ENCODE assay signal across 2 cellular contexts in the genomic region with DNA sequence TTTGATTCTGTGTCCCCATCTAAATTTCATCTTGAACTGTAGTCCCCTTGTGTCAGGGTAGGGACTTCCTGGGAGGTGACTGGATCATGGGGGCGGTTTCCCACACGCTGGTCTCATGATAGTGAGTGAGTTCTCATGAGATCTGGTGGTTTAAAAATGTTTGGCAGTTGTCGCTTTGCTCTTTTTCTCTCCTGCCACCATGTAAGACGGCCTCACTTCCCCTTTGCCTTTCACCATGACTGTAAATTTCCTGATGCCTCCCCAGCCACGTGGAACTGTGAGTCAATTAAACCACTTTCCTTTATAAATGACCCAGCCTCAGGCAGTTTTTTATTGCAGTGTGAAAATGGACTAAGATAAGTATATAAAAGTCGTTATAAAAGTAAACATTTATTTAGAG.
TF ChIP-seq lines count a peak whose summit lies in the region.

No MANE protein-coding gene starts in this region.

TF ChIP-seq in IMR-90, 13 proteins besides CTCF, POLR2A, EP300 and RAD21:
- TF ChIP-seq, protein P1, sequence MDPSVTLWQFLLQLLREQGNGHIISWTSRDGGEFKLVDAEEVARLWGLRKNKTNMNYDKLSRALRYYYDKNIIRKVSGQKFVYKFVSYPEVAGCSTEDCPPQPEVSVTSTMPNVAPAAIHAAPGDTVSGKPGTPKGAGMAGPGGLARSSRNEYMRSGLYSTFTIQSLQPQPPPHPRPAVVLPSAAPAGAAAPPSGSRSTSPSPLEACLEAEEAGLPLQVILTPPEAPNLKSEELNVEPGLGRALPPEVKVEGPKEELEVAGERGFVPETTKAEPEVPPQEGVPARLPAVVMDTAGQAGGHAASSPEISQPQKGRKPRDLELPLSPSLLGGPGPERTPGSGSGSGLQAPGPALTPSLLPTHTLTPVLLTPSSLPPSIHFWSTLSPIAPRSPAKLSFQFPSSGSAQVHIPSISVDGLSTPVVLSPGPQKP (IDR thresholded peaks at IDR 0.05; ENCODE audit: borderline replicate concordance, low read depth, low read length): no peak
- TF ChIP-seq BHLHE40 (IDR thresholded peaks at IDR 0.05; ENCODE audit: low read depth, low read length) (no peak), MAZ (IDR thresholded peaks at IDR 0.05; ENCODE audit: borderline replicate concordance, low read depth, low read length) (no peak), USF2 (IDR thresholded peaks at IDR 0.05; ENCODE audit: low read depth, low read length) (no peak), RFX5 (IDR thresholded peaks at IDR 0.05; ENCODE audit: low read depth, low read length) (no peak), MAFK (IDR thresholded peaks at IDR 0.05; ENCODE audit: low read depth, low read length) (no peak)

TF ChIP-seq in GM12878, 131 proteins besides CTCF, POLR2A, EP300 and RAD21 (continues in another document):
- peak in 1 of 2 experiments; percentile 97; a peak in 2 of 4 replicates for TF ChIP-seq ETV6 (conservative IDR thresholded peaks at IDR 0.05 in 1 of 2, IDR thresholded peaks at IDR 0.05 in 1 of 2; ENCODE audit: borderline replicate concordance in 1 of 2, low read depth in 1 of 2)
- TF ChIP-seq CBFB (IDR thresholded peaks at IDR 0.05; ENCODE audit: low read depth): no peak
- TF ChIP-seq ZNF274 (IDR thresholded peaks at IDR 0.05; ENCODE audit: insufficient read depth, insufficient read length): no peak
- TF ChIP-seq RUNX3 (IDR thresholded peaks at IDR 0.05; ENCODE audit: low read length): peak; percentile 58
- TF ChIP-seq EED (IDR thresholded peaks at IDR 0.05; ENCODE audit: low read depth): peak; percentile 32; the same call in 1 of the 2 replicates
- TF ChIP-seq SMAD1 (IDR thresholded peaks at IDR 0.05; ENCODE audit: low read depth, partially characterized antibody): no peak
- peak in 1 of 2 experiments; percentile 41; a peak in 1 of 4 replicates for TF ChIP-seq BHLHE40 (IDR thresholded peaks at IDR 0.05; ENCODE audit: borderline replicate concordance in 1 of 2, low read depth in 2 of 2, low read length in 1 of 2)
- 0 out of 2 replicates have a peak, but pooled peaks have one; percentile 34 for TF ChIP-seq IRF4 (IDR thresholded peaks at IDR 0.05; ENCODE audit: low read depth, low read length)
- TF ChIP-seq FOXM1 (IDR thresholded peaks at IDR 0.05; ENCODE audit: low read depth, low read length): 0 out of 2 replicates have a peak, but pooled peaks have one; percentile 27
- TF ChIP-seq RBBP5 (conservative IDR thresholded peaks at IDR 0.05): no peak
- TF ChIP-seq RELB (IDR thresholded peaks at IDR 0.05; ENCODE audit: low read depth): peak; percentile 73; the same call in 1 of the 2 replicates
- TF ChIP-seq RFX5 (IDR thresholded peaks at IDR 0.05; ENCODE audit: low read depth, low read length): no peak
- TF ChIP-seq EZH2 (IDR thresholded peaks at IDR 0.05; ENCODE audit: borderline replicate concordance, control insufficient read depth, low read depth, low read length): no peak
- peak; percentile 67 for TF ChIP-seq JUNB (IDR thresholded peaks at IDR 0.05)
- TF ChIP-seq ATF2 (IDR thresholded peaks at IDR 0.05; ENCODE audit: low read length): peak; percentile 44; the same call in 1 of the 2 replicates
- TF ChIP-seq CEBPB (IDR thresholded peaks at IDR 0.05; ENCODE audit: borderline replicate concordance in 1 of 2, low read depth in 2 of 2, low read length in 2 of 2): no peak
- no peak for TF ChIP-seq SIN3A (IDR thresholded peaks at IDR 0.05; ENCODE audit: low read depth, low read length)
- TF ChIP-seq SUZ12 (IDR thresholded peaks at IDR 0.05; ENCODE audit: unreplicated experiment): no peak
- 0 out of 2 replicates have a peak, but pooled peaks have one; percentile 30 for TF ChIP-seq YY1 (IDR thresholded peaks at IDR 0.05; ENCODE audit: low read depth, low read length)
- TF ChIP-seq SP1 (IDR thresholded peaks at IDR 0.05; ENCODE audit: low read depth, low read length): no peak
- TF ChIP-seq ATF7 (IDR thresholded peaks at IDR 0.05; ENCODE audit: low read depth): peak; percentile 64; the same call in 1 of the 2 replicates
- TF ChIP-seq TAF1 (IDR thresholded peaks at IDR 0.05; ENCODE audit: borderline replicate concordance, low read depth, low read length): 0 out of 2 replicates have a peak, but pooled peaks have one; percentile 19
- TF ChIP-seq USF2 (IDR thresholded peaks at IDR 0.05; ENCODE audit: borderline replicate concordance, low read depth, low read length): no peak
- no peak for TF ChIP-seq PBX3 (IDR thresholded peaks at IDR 0.05; ENCODE audit: insufficient replicate concordance, low read depth, low read length)
- TF ChIP-seq NRF1 (conservative IDR thresholded peaks at IDR 0.05; ENCODE audit: low read depth, low read length): no peak
- TF ChIP-seq NR2F1 (conservative IDR thresholded peaks at IDR 0.05): no peak
- TF ChIP-seq POLR2AphosphoS2 (IDR thresholded peaks at IDR 0.05; ENCODE audit: low read depth, low read length): no peak
- TF ChIP-seq FOS (IDR thresholded peaks at IDR 0.05; ENCODE audit: borderline replicate concordance, extremely low read depth, insufficient read length): no peak
- no peak for TF ChIP-seq PRDM15 (CRISPR knock-in tag; IDR thresholded peaks at IDR 0.05)
- TF ChIP-seq DPF2 (IDR thresholded peaks at IDR 0.05): peak; percentile 40; the same call in 1 of the 2 replicates
- peak; percentile 55; the same call in 1 of the 2 replicates for TF ChIP-seq ZBED1 (IDR thresholded peaks at IDR 0.05; ENCODE audit: borderline replicate concordance)
- TF ChIP-seq PKNOX1 (IDR thresholded peaks at IDR 0.05): no peak
- TF ChIP-seq ZBTB4 (CRISPR knock-in tag; IDR thresholded peaks at IDR 0.05): no peak
- no peak for TF ChIP-seq WRNIP1 (IDR thresholded peaks at IDR 0.05; ENCODE audit: borderline replicate concordance, low read depth, low read length)
- TF ChIP-seq CHD2 (IDR thresholded peaks at IDR 0.05; ENCODE audit: borderline replicate concordance, low read depth, low read length): 0 out of 2 replicates have a peak, but pooled peaks have one; percentile 23
- no peak for TF ChIP-seq GATAD2B (conservative IDR thresholded peaks at IDR 0.05; ENCODE audit: low read depth)
